13 cellular contexts compared by ENCODE assay signal in genomic region chr14:20667957-20668356, GRCh38. TPM values are rescaled to one million over a fixed set of nuclear protein-coding genes. Genes with fewer than 3 reads are reported as not detected.
A peak's percentile ranks its signal among the peaks of the same experiment; 100 is the strongest.
DNase-seq lines count a peak whose midpoint lies in the region; ATAC-seq, FAIRE-seq and TF ChIP-seq lines count a peak whose summit lies in the region.
"Had no signal": no experiment of that assay in that cellular context is flagged by ENCODE, and none has a peak within 500 bp of the region (broad histone marks: within the 10 kb centered on the region; RNA-seq: fewer than 3 reads in every experiment).

No MANE protein-coding gene starts in this region.

- intact Hi-C loops in activated CD8-positive, alpha-beta T cell treated with anti-CD3 and anti-CD28 coated beads for 36 hours (cut with micrococcal nuclease) = no loop called here

- CTCF ChIA-PET in activated CD8-positive, alpha-beta T cell treated with anti-CD3 and anti-CD28 coated beads for 36 hours (lab: Charles Lee) = interaction anchor here (0.8 to 2.5 kb wide), 7 partner anchors 9 to 206 kb away, joined by 3 to 10 read pairs (median 4); no protein-coding TSS in a partner anchor
- CTCF ChIA-PET in RWPE1 (lab: Yijun Ruan, JAX) = no interaction called here

- DNase-seq in GM12892 (ENCODE audit: insufficient read length) = no peak
- DNase-seq in activated CD8-positive, alpha-beta T cell treated with anti-CD3 and anti-CD28 coated beads for 36 hours = peak; percentile 41
- DNase-seq in anterior cingulate cortex (lab: John Stamatoyannopoulos, UW) = no peak
- no peak for DNase-seq in RWPE1 (ENCODE audit: low spot score)
- DNase-seq in NCI-H446 (lab: John Stamatoyannopoulos, UW) = no peak
- no peak for DNase-seq in stimulated activated CD4-positive, alpha-beta T cell treated with anti-CD3 and anti-CD28 coated beads, Interleukin-12 subunit alpha, Interleukin-12 subunit beta, amount 100 ng/mL, for 4 hours
- DNase-seq: cortex of kidney, GDM1, NCI-H1694, trophoblast cell had no signal

- no peaks in the 10 kb centered on the region for H3K9me3 Mint-ChIP-seq in activated CD8-positive, alpha-beta T cell treated with anti-CD3 and anti-CD28 coated beads for 36 hours

- TF ChIP-seq POLR2A in GM12892 (IDR thresholded peaks at IDR 0.05; ENCODE audit: low read depth, low read length) = 0 out of 2 replicates have a peak, but pooled peaks have one; percentile 25

- peaks cover 5% of the 10 kb centered on the region for H3K27me3 Mint-ChIP-seq in activated CD8-positive, alpha-beta T cell treated with anti-CD3 and anti-CD28 coated beads for 36 hours

- POLR2A ChIA-PET in activated CD8-positive, alpha-beta T cell treated with anti-CD3 and anti-CD28 coated beads for 36 hours (lab: Charles Lee) = interaction anchor here (0.6 to 2.5 kb wide), 4 partner anchors 9 to 16 kb away, joined by 3 to 8 read pairs (median 6); partner anchors contain the start of gene RNASE4
- POLR2A ChIA-PET in RWPE1 (lab: Yijun Ruan, JAX; ENCODE audit: low non-redundant PET) = no interaction called here

- H3K27ac Mint-ChIP-seq in activated CD8-positive, alpha-beta T cell treated with anti-CD3 and anti-CD28 coated beads for 36 hours = peak overlapping the region; percentile 89

- no peak overlapping the region for H3K27ac ChIP-seq in RWPE1

- H3K4me1 Mint-ChIP-seq in activated CD8-positive, alpha-beta T cell treated with anti-CD3 and anti-CD28 coated beads for 36 hours (ENCODE audit: low read depth) = peaks cover 20% of the 10 kb centered on the region

- H3K4me3 Mint-ChIP-seq in activated CD8-positive, alpha-beta T cell treated with anti-CD3 and anti-CD28 coated beads for 36 hours = peak overlapping the region; percentile 20

- no peak for TF ChIP-seq CTCF in activated CD8-positive, alpha-beta T cell treated with anti-CD3 and anti-CD28 coated beads for 36 hours (IDR thresholded peaks at IDR 0.05)
- no peak for TF ChIP-seq CTCF in RWPE1 (conservative IDR thresholded peaks at IDR 0.05; ENCODE audit: low read depth)

- ATAC-seq in GM19395 (IDR thresholded peaks at IDR 0.05; ENCODE audit: unreplicated experiment) (peak; percentile 79), HG03045 (IDR thresholded peaks at IDR 0.05; ENCODE audit: unreplicated experiment) (peak; percentile 74)
- peak; percentile 74 for ATAC-seq in activated CD8-positive, alpha-beta T cell treated with anti-CD3 and anti-CD28 coated beads for 36 hours

- FAIRE-seq in GM12892 (lab: Jason Lieb, UNC) = peak; percentile 92

- no peaks in the 10 kb centered on the region for H3K36me3 Mint-ChIP-seq in activated CD8-positive, alpha-beta T cell treated with anti-CD3 and anti-CD28 coated beads for 36 hours (ENCODE audit: low read depth)

RNA-seq across cellular contexts. Expression of gene RNASE4, which starts 16.4 kb away (rescaled TPM):
- polyA plus RNA-seq in GM12892 (2012; ENCODE audit: missing spikeins) = 1.8 TPM
- total RNA-seq in activated CD8-positive, alpha-beta T cell treated with anti-CD3 and anti-CD28 coated beads for 36 hours = 1 to 10 TPM; 1.0 to 1.1 TPM

RNA-seq across cellular contexts. Expression of gene ANG, which starts 20.6 kb away (rescaled TPM):
- polyA plus RNA-seq in GM12892 (2012; ENCODE audit: missing spikeins) = 1.2 TPM
- total RNA-seq in activated CD8-positive, alpha-beta T cell treated with anti-CD3 and anti-CD28 coated beads for 36 hours = under 1 TPM; 0.87 to 0.92 TPM

RNA-seq across cellular contexts. Expression of gene OR6S1, which starts 26.5 kb away (rescaled TPM):
- not detected for polyA plus RNA-seq in GM12892 (2012; ENCODE audit: missing spikeins)
- not detected for total RNA-seq in activated CD8-positive, alpha-beta T cell treated with anti-CD3 and anti-CD28 coated beads for 36 hours
- total RNA-seq: kidney epithelial cell had no signal
